29 cellular contexts compared by ENCODE assay signal in genomic region chr7:114151777-114152176, GRCh38.
"Had no signal": no experiment of that assay in that cellular context is flagged by ENCODE, and none has a peak within 500 bp of the region (broad histone marks: within the 10 kb centered on the region; RNA-seq: fewer than 3 reads in every experiment).

No MANE protein-coding gene starts in this region.

- H3K27ac ChIP-seq: ascending aorta, VCaP had no signal

- H3K36me3 ChIP-seq: ascending aorta, MG63 had no signal

- H3K4me1 ChIP-seq: ascending aorta had no signal

- H3K9me3 ChIP-seq: ascending aorta, MG63 had no signal

- ATAC-seq: activated CD8-positive, alpha-beta T cell treated with anti-CD3 and anti-CD28 coated beads for 36 hours; SK-N-SH treated with all-trans-retinoic acid at 6 μM for 48 hours; T-cell; T-helper 17 cell had no signal

- H3K4me3 ChIP-seq: ascending aorta, MG63 had no signal

- H3K27me3 ChIP-seq: ascending aorta, MG63 had no signal

- DNase-seq: activated CD4-positive, alpha-beta T cell treated with anti-CD3 and anti-CD28 coated beads for 1 hour; activated CD4-positive, alpha-beta T cell treated with anti-CD3 and anti-CD28 coated beads for 48 hours; activated CD4-positive, alpha-beta T cell treated with anti-CD3 and anti-CD28 coated beads, Interleukin-2, amount 50 U/mL, for 4 hours; activated CD4-positive, CD25-positive, alpha-beta regulatory T cell; activated CD8-positive, alpha-beta T cell treated with anti-CD3 and anti-CD28 coated beads for 36 hours; activated gamma-delta T cell; activated naive CD4-positive, alpha-beta T cell treated with Interleukin-2 at 50 U/mL for 16 hours; activated naive CD8-positive, alpha-beta T cell treated with anti-CD3 and anti-CD28 coated beads, Interleukin-2, amount 10 ng/mL, durations not matched to agents 7 days and 5 days; activated T-cell treated with anti-CD3 and anti-CD28 coated beads, Interleukin-2, amount 50 U/mL, for 1 hour; amygdala; Karpas-422; KBM-7; MG63; MV-4-11; NCI-H1092; NCI-H1417; NCI-H146; NCI-H187; NCI-H2029 treated with DMSO at 0.1 percent for 48 hours; NCI-H2107; NCI-H2171; NCI-H510A; NCI-H748 treated with DMSO at 0.1 percent for 48 hours; SIG-M5; T-cell; T-helper 17 cell had no signal
